Comparison of ENCODE assay signal across 20 cellular contexts in the genomic region with DNA sequence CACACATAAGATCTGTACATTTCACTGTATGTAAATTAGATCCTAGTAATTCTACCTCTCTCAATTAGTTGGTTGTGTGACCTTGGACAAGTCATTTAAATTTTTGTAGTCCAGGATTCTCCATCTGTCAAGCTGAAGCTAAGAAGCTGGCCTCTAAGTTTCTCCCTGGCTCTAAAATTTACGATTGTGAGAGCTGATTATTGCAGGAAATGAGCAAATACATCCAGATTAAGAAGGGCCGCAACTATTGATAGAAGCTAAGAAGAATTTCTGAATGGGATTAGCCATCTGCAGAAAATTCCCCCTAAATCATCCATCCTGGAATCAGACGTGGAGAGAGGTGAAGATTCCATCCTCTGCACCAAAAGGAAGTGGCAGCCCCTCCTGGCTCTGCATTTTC.
"Had no signal": no experiment of that assay in that cellular context is flagged by ENCODE, and none has a peak within 500 bp of the region (broad histone marks: within the 10 kb centered on the region; RNA-seq: fewer than 3 reads in every experiment).

No MANE protein-coding gene starts in this region.

- H3K27ac Mint-ChIP-seq: activated B cell treated with CpG ODN at 0.5 μM for 24 hours, type B pancreatic cell had no signal

- H3K4me3 ChIP-seq: breast epithelium, gastroesophageal sphincter, heart right ventricle, neural progenitor cell, prostate gland, right atrium auricular region, stomach had no signal

- H3K4me1 ChIP-seq: gastroesophageal sphincter had no signal

- H3K27me3 Mint-ChIP-seq: activated CD8-positive, alpha-beta T cell treated with anti-CD3 and anti-CD28 coated beads for 36 hours; naive thymus-derived CD4-positive, alpha-beta T cell had no signal

- ATAC-seq: gastroesophageal sphincter, heart right ventricle had no signal

- H3K4me2 ChIP-seq: neural progenitor cell had no signal

- H3K4me3 Mint-ChIP-seq: activated B cell treated with CpG ODN at 0.5 μM for 24 hours; activated CD8-positive, alpha-beta T cell treated with anti-CD3 and anti-CD28 coated beads for 36 hours; activated naive CD4-positive, alpha-beta T cell treated with anti-CD3 and anti-CD28 coated beads for 36 hours; type B pancreatic cell had no signal

- H3K36me3 Mint-ChIP-seq: neural progenitor cell, type B pancreatic cell had no signal

- H3K27ac ChIP-seq: breast epithelium, gastroesophageal sphincter, heart right ventricle, neural progenitor cell, prostate gland, right atrium auricular region, stomach had no signal

- H3K36me3 ChIP-seq: breast epithelium, gastroesophageal sphincter, heart right ventricle, neural progenitor cell, prostate gland, right atrium auricular region, stomach had no signal

- H3K9me3 ChIP-seq: breast epithelium, gastroesophageal sphincter, heart right ventricle, prostate gland, right atrium auricular region, stomach had no signal

- H3K9me3 Mint-ChIP-seq: activated B cell treated with CpG ODN at 0.5 μM for 24 hours; activated CD8-positive, alpha-beta T cell treated with anti-CD3 and anti-CD28 coated beads for 36 hours; activated naive CD4-positive, alpha-beta T cell treated with anti-CD3 and anti-CD28 coated beads for 36 hours; immature natural killer cell; naive thymus-derived CD4-positive, alpha-beta T cell; neural progenitor cell; type B pancreatic cell had no signal

- H3K9ac ChIP-seq: neural progenitor cell had no signal

- H2AFZ ChIP-seq: neural progenitor cell had no signal

- H3K27me3 ChIP-seq: breast epithelium, gastroesophageal sphincter, heart right ventricle, neural progenitor cell, right atrium auricular region, stomach had no signal

- DNase-seq: activated B cell treated with CpG ODN at 0.5 μM for 24 hours; activated CD4-positive, alpha-beta T cell treated with anti-CD3 and anti-CD28 coated beads for 4 hours; activated CD8-positive, alpha-beta T cell treated with anti-CD3 and anti-CD28 coated beads for 36 hours; activated T-cell treated with anti-CD3 and anti-CD28 coated beads, Interleukin-2, amount 50 U/mL, for 1 hour; aorta; cortex of kidney; heart right ventricle; immature natural killer cell; mesendoderm; stomach; T-helper 1 cell; T-helper 9 cell had no signal
